ENCODE assay signal across 16 cellular contexts in genomic region chr12:6967548-6968100, GRCh38. TPM values are rescaled to one million over a fixed set of nuclear protein-coding genes. Genes with fewer than 3 reads are reported as not detected.
A peak's percentile ranks its signal among the peaks of the same experiment; 100 is the strongest.
DNase-seq lines count a peak whose midpoint lies in the region; ATAC-seq and TF ChIP-seq lines count a peak whose summit lies in the region.
"Had no signal": no experiment of that assay in that cellular context is flagged by ENCODE, and none has a peak within 500 bp of the region (broad histone marks: within the 10 kb centered on the region; RNA-seq: fewer than 3 reads in every experiment).

No MANE protein-coding gene starts in this region.

- CTCF ChIA-PET in PC-9 (lab: Charles Lee): interaction anchor here (0.7 to 2.7 kb wide), 2 partner anchors 23 to 144 kb away, joined by 3 to 7 read pairs; no protein-coding TSS in a partner anchor

- H3K4me1 Mint-ChIP-seq in endothelial cell (ENCODE audit: unreplicated experiment): peaks cover 43% of the 10 kb centered on the region
- H3K4me1 Mint-ChIP-seq in stimulated activated naive CD8-positive, alpha-beta T cell treated with anti-CD3 and anti-CD28 coated beads, Interleukin-15, amount 100 ng/mL, for 72 hours: peaks cover 84% of the 10 kb centered on the region

- no peaks in the 10 kb centered on the region for H3K9me3 ChIP-seq in PC-9 (ENCODE audit: insufficient read depth, low read depth)
- H3K9me3 ChIP-seq: uterus had no signal

- H4K20me1 ChIP-seq in PC-9 (ENCODE audit: insufficient read depth): peaks cover 30% of the 10 kb centered on the region

- H3K4me2 ChIP-seq in PC-9: peak overlapping the region; percentile 92; the same call in 1 of the 2 replicates

- no peaks in the 10 kb centered on the region for H3K9me3 Mint-ChIP-seq in endothelial cell (ENCODE audit: unreplicated experiment)
- no peaks in the 10 kb centered on the region for H3K9me3 Mint-ChIP-seq in stimulated activated naive CD8-positive, alpha-beta T cell treated with anti-CD3 and anti-CD28 coated beads, Interleukin-15, amount 100 ng/mL, for 72 hours
- H3K9me3 Mint-ChIP-seq: IgD-negative memory B cell, natural killer cell, WTC11 had no signal

- H3K4me3 Mint-ChIP-seq in endothelial cell (ENCODE audit: unreplicated experiment): peak overlapping the region; percentile 42
- peak overlapping the region; percentile 14 to 20 for H3K4me3 Mint-ChIP-seq in stimulated activated naive CD8-positive, alpha-beta T cell treated with anti-CD3 and anti-CD28 coated beads, Interleukin-15, amount 100 ng/mL, for 72 hours
- H3K4me3 Mint-ChIP-seq: natural killer cell had no signal

- no peaks in the 10 kb centered on the region for H3K9me2 ChIP-seq in PC-9 (ENCODE audit: insufficient read depth)

- no peak for TF ChIP-seq CTCF in PC-9 (conservative IDR thresholded peaks at IDR 0.05)
- TF ChIP-seq CTCF in endothelial cell (IDR thresholded peaks at IDR 0.05; ENCODE audit: unreplicated experiment): no peak
- no peak for TF ChIP-seq CTCF in GM13977 (IDR thresholded peaks at IDR 0.05; ENCODE audit: extremely low read depth, insufficient read depth, missing control alignments)

- H3K27me3 Mint-ChIP-seq in endothelial cell (ENCODE audit: unreplicated experiment): peaks cover 21% of the 10 kb centered on the region
- H3K27me3 Mint-ChIP-seq in stimulated activated naive CD8-positive, alpha-beta T cell treated with anti-CD3 and anti-CD28 coated beads, Interleukin-15, amount 100 ng/mL, for 72 hours: no peaks in the 10 kb centered on the region
- H3K27me3 Mint-ChIP-seq: IgD-negative memory B cell had no signal

- peaks cover 46% of the 10 kb centered on the region for H3K36me3 ChIP-seq in PC-9 (ENCODE audit: low read depth)
- H3K36me3 ChIP-seq: uterus had no signal

- in situ Hi-C loops in GM13977 (cut with MboI; ENCODE audit: low pct_unique_long_range_greater_than_20kb, low sequenced_read_pairs, unreplicated experiment): no loop called here

- peaks cover 93% of the 10 kb centered on the region for H3K79me2 ChIP-seq in PC-9 (ENCODE audit: low read depth)

- no TSS peak for BruUV-seq in PC-9 (replicated peaks; lab: Mats Ljungman, UMichigan)

- DNase-seq in activated CD8-positive, alpha-beta memory T cell treated with anti-CD3 and anti-CD28 coated beads, Interleukin-2, amount 50 U/mL, for 48 hours: peak; percentile 51
- DNase-seq in activated CD8-positive, alpha-beta memory T cell treated with anti-CD3 and anti-CD28 coated beads, Interleukin-2, amount 50 U/mL, for 4 hours: no peak
- DNase-seq in PC-9 (no peak), endothelial cell (ENCODE audit: low spot score) (no peak), erythroblast (lab: John Stamatoyannopoulos, UW) (no peak), GM13977 (ENCODE audit: low spot score) (no peak)
- DNase-seq in stimulated activated naive CD8-positive, alpha-beta T cell treated with anti-CD3 and anti-CD28 coated beads, Interleukin-15, amount 100 ng/mL, for 72 hours: no peak
- DNase-seq: dermis blood vessel endothelial cell; natural killer cell; NCI-H1417; stimulated activated CD4-positive, alpha-beta T cell treated with anti-CD3 and anti-CD28 coated beads, Interleukin-2, amount 100 ng/mL, for 24 hours; uterus had no signal

- peaks cover 39% of the 10 kb centered on the region for H3K4me1 ChIP-seq in PC-9 (replicated peaks; ENCODE audit: insufficient read depth)

- peaks cover 31% of the 10 kb centered on the region for H3K36me3 Mint-ChIP-seq in endothelial cell (ENCODE audit: low read depth, unreplicated experiment)

- H3K27ac Mint-ChIP-seq in endothelial cell (ENCODE audit: unreplicated experiment): no peak overlapping the region
- H3K27ac Mint-ChIP-seq in stimulated activated naive CD8-positive, alpha-beta T cell treated with anti-CD3 and anti-CD28 coated beads, Interleukin-15, amount 100 ng/mL, for 72 hours: peak overlapping the region; percentile 23 to 95

- peaks cover 59% of the 10 kb centered on the region for H3F3A ChIP-seq in PC-9 (ENCODE audit: insufficient read depth, low read depth)

- H3K27ac ChIP-seq in PC-9: no peak overlapping the region
- H3K27ac ChIP-seq: uterus had no signal

- no peak for ATAC-seq in stimulated activated naive CD8-positive, alpha-beta T cell treated with anti-CD3 and anti-CD28 coated beads, Interleukin-15, amount 100 ng/mL, for 72 hours
- no peak for ATAC-seq in HG03280 (IDR thresholded peaks at IDR 0.05; ENCODE audit: unreplicated experiment)
- ATAC-seq: natural killer cell, WTC11 had no signal

- no peak overlapping the region for H3K4me3 ChIP-seq in PC-9
- H3K4me3 ChIP-seq: uterus had no signal

- no peaks in the 10 kb centered on the region for H3K27me3 ChIP-seq in PC-9 (ENCODE audit: insufficient read depth, low read depth)
- H3K27me3 ChIP-seq: uterus had no signal

- no peak for TF ChIP-seq POLR2A in erythroblast (IDR thresholded peaks at IDR 0.05; ENCODE audit: low read length)

- intact Hi-C loops in PC-9 (cut with micrococcal nuclease; ENCODE audit: unreplicated experiment): loop anchor here (10.0 kb wide), 2 partner anchors 283 to 353 kb away; partner anchors contain the start of gene ZNF384

- POLR2A ChIA-PET in PC-9 (lab: Charles Lee; ENCODE audit: unreplicated experiment): interaction anchor here (0.6 to 0.7 kb wide), 2 partner anchors 23 to 101 kb away, joined by 3 read pairs; no protein-coding TSS in a partner anchor

- no peak overlapping the region for H2AFZ ChIP-seq in PC-9

RNA-seq across cellular contexts. Expression of gene PHB2, which starts 2.8 kb away (rescaled TPM):
- 384 and 386 TPM in 2 replicates for total RNA-seq in PC-9 (2021)
- 288 TPM for total RNA-seq in endothelial cell (ENCODE audit: unreplicated experiment)

RNA-seq across cellular contexts. Expression of gene EMG1, which starts 3.1 kb away (rescaled TPM):
- total RNA-seq in PC-9 (2021) (84.5 and 96.5 TPM in 2 replicates), endothelial cell (ENCODE audit: unreplicated experiment) (37.3 TPM)

RNA-seq across cellular contexts. Expression of gene PTPN6, which starts 16.5 kb away (rescaled TPM):
- total RNA-seq in PC-9 (2021) (84.1 and 92.7 TPM in 2 replicates), endothelial cell (ENCODE audit: unreplicated experiment) (22.1 TPM)

RNA-seq across cellular contexts. Expression of gene C12orf57, which starts 23.8 kb away (rescaled TPM):
- total RNA-seq in PC-9 (2021): 198 and 218 TPM in 2 replicates
- 225 TPM for total RNA-seq in endothelial cell (ENCODE audit: unreplicated experiment)

RNA-seq across cellular contexts. Expression of gene RNU7-1, which starts 24.0 kb away (rescaled TPM):
- total RNA-seq in PC-9 (2021) (not detected in 2 replicates), endothelial cell (ENCODE audit: unreplicated experiment) (not detected)
- total RNA-seq: dermis blood vessel endothelial cell, lower leg skin, natural killer cell, uterus, WTC11 had no signal
